ENCODE assay signal across 8 cellular contexts in genomic region chr1:1614954-1615255, GRCh38. TPM values are rescaled to one million over a fixed set of nuclear protein-coding genes. Genes with fewer than 3 reads are reported as not detected.
DNase-seq lines count a peak whose midpoint lies in the region; ATAC-seq, FAIRE-seq and TF ChIP-seq lines count a peak whose summit lies in the region.

No MANE protein-coding gene starts in this region.

- TF ChIP-seq CTCF in Calu3 (IDR thresholded peaks at IDR 0.05; ENCODE audit: unreplicated experiment): no peak
- TF ChIP-seq CTCF in RWPE2 (IDR thresholded peaks at IDR 0.05; ENCODE audit: poor library complexity, severe bottlenecking): no peak
- TF ChIP-seq CTCF in esophagus muscularis mucosa (IDR thresholded peaks at IDR 0.05): no peak

- ATAC-seq in RWPE2 (ENCODE audit: low read depth) (no peak), HG03039 (IDR thresholded peaks at IDR 0.05; ENCODE audit: unreplicated experiment) (no peak)

- peak overlapping the region; percentile 87 for H3K4me3 Mint-ChIP-seq in Calu3 (ENCODE audit: low read depth, unreplicated experiment)

- H2BK12ac ChIP-seq in trophoblast cell (ENCODE audit: low read length): no peak overlapping the region

- no peak for TF ChIP-seq POLR2A in esophagus muscularis mucosa (IDR thresholded peaks at IDR 0.05; ENCODE audit: low read depth)

- H3K79me1 ChIP-seq in trophoblast cell (ENCODE audit: low read length): peaks cover 8% of the 10 kb centered on the region

- no peak overlapping the region for H3K14ac ChIP-seq in trophoblast cell (ENCODE audit: low read length)

- TF ChIP-seq EP300 in esophagus muscularis mucosa (IDR thresholded peaks at IDR 0.05): no peak

- H3K79me2 ChIP-seq in trophoblast cell (ENCODE audit: control insufficient read depth, insufficient read depth, low read length, poor library complexity): peaks cover 5% of the 10 kb centered on the region

- H3K27me3 ChIP-seq in RWPE2 (ENCODE audit: insufficient read depth, poor library complexity, severe bottlenecking) (no peaks in the 10 kb centered on the region), esophagus muscularis mucosa (no peaks in the 10 kb centered on the region), trophoblast cell (ENCODE audit: insufficient read depth, low read length) (no peaks in the 10 kb centered on the region)

- H4K8ac ChIP-seq in trophoblast cell (ENCODE audit: low read depth, low read length): no peak overlapping the region

- no peak overlapping the region for H4K12ac ChIP-seq in trophoblast cell (ENCODE audit: low read depth, low read length)

- peak overlapping the region; percentile 83 for H3K4me3 ChIP-seq in RWPE2 (ENCODE audit: severe bottlenecking)
- H3K4me3 ChIP-seq in esophagus muscularis mucosa: peak overlapping the region; percentile 86 to 99 (median 94)
- H3K4me3 ChIP-seq in trophoblast cell (ENCODE audit: low read depth, low read length): peak overlapping the region; percentile 98

- H3K9ac ChIP-seq in trophoblast cell (ENCODE audit: low read length): peak overlapping the region; percentile 56

- peak overlapping the region; percentile 83 for H3K27ac ChIP-seq in RWPE2 (ENCODE audit: poor library complexity, severe bottlenecking)
- peak overlapping the region; percentile 99 to 100 (median 100) for H3K27ac ChIP-seq in esophagus muscularis mucosa (replicated peaks in 1 of 4)
- peak overlapping the region; percentile 52 for H3K27ac ChIP-seq in trophoblast cell (ENCODE audit: low read depth, low read length)

- H3K27me3 Mint-ChIP-seq in Calu3 (ENCODE audit: unreplicated experiment): peaks cover 13% of the 10 kb centered on the region

- CTCF ChIA-PET in Calu3 (lab: Charles Lee): no interaction called here

- no peak overlapping the region for H2AK5ac ChIP-seq in trophoblast cell (ENCODE audit: low read length)

- H2AFZ ChIP-seq in trophoblast cell (ENCODE audit: insufficient read depth, low read length, poor library complexity): no peak overlapping the region

- H3K4me1 Mint-ChIP-seq in Calu3 (ENCODE audit: low read depth, unreplicated experiment): peaks cover 16% of the 10 kb centered on the region

- peak overlapping the region; percentile 22 for H4K91ac ChIP-seq in trophoblast cell (ENCODE audit: low read depth, low read length)

- H2BK120ac ChIP-seq in trophoblast cell (ENCODE audit: insufficient read depth, low read length, poor library complexity): no peak overlapping the region

- H3K9me3 ChIP-seq in RWPE2 (ENCODE audit: severe bottlenecking) (no peaks in the 10 kb centered on the region), esophagus muscularis mucosa (no peaks in the 10 kb centered on the region), trophoblast cell (ENCODE audit: insufficient read depth, low read depth, low read length) (no peaks in the 10 kb centered on the region)

- H3K4ac ChIP-seq in trophoblast cell (ENCODE audit: low read depth, low read length): no peak overlapping the region

- peak overlapping the region; percentile 96 for H3K4me2 ChIP-seq in trophoblast cell (ENCODE audit: low read length)

- H3K27ac Mint-ChIP-seq in Calu3 (ENCODE audit: unreplicated experiment): peak overlapping the region; percentile 81

- H3K36me3 Mint-ChIP-seq in Calu3 (ENCODE audit: insufficient read depth, unreplicated experiment): peaks cover 27% of the 10 kb centered on the region

- under 1% methylated on average over 23 of the region's 23 CpGs for WGBS in esophagus muscularis mucosa
- no CpG with 5 or more reads among the region's 23 CpGs for WGBS in trophoblast cell (ENCODE audit: extremely low coverage, insufficient coverage, insufficient read length)

- FAIRE-seq in urothelium cell line (lab: Jason Lieb, UNC): no peak

- H3K23ac ChIP-seq in trophoblast cell (ENCODE audit: low read length): no peak overlapping the region

- no peaks in the 10 kb centered on the region for H3K9me3 Mint-ChIP-seq in Calu3 (ENCODE audit: low read depth, unreplicated experiment)

- H3K4me1 ChIP-seq in RWPE2 (ENCODE audit: insufficient read depth, poor library complexity, severe bottlenecking) (no peaks in the 10 kb centered on the region), esophagus muscularis mucosa (peaks cover 24 to 44% (median 42%) of the 10 kb centered on the region in 4 donors), trophoblast cell (ENCODE audit: control insufficient read depth in 1 of 2, insufficient read depth in 2 of 2, low read length in 2 of 2) (peaks cover 10 to 15% of the 10 kb centered on the region in 2 experiments)

- intact Hi-C loops in Calu3 (cut with micrococcal nuclease; ENCODE audit: unreplicated experiment) (no loop called here), esophagus muscularis mucosa (cut with DNase I) (loop anchor here (2.0 kb wide), 1 partner anchor 40 kb away; the partner anchor contains the start of gene SSU72)

- DNase-seq in Calu3 (no peak), RWPE2 (ENCODE audit: low spot score) (no peak), esophagus muscularis mucosa (ENCODE audit: extremely low spot score) (no peak), trophoblast cell (no peak), NCI-H1048 (lab: John Stamatoyannopoulos, UW) (no peak), urothelium cell line (ENCODE audit: low spot score) (no peak), GOT3 (lab: John Stamatoyannopoulos, UW) (no peak)

- no peaks in the 10 kb centered on the region for H3K36me3 ChIP-seq in RWPE2 (ENCODE audit: low read depth)
- H3K36me3 ChIP-seq in esophagus muscularis mucosa: peaks cover 4 to 23% (median 13%) of the 10 kb centered on the region in 4 donors
- peaks cover 13 to 15% of the 10 kb centered on the region in 2 experiments for H3K36me3 ChIP-seq in trophoblast cell (ENCODE audit: control insufficient read depth in 1 of 2, insufficient read depth in 2 of 2, low read length in 2 of 2)

- H2BK5ac ChIP-seq in trophoblast cell (ENCODE audit: low read depth, low read length, poor library complexity): peak overlapping the region; percentile 11

- H3K18ac ChIP-seq in trophoblast cell (ENCODE audit: low read length): no peak overlapping the region

- BruUV-seq in Calu3 (replicated peaks; lab: Mats Ljungman, UMichigan): no TSS peak

RNA-seq across cellular contexts. Expression of gene MIB2, which starts 0.4 kb away (rescaled TPM):
- total RNA-seq in Calu3 (2022) (50.0 and 50.3 TPM in 2 replicates), esophagus muscularis mucosa (10 to 100 TPM; 33.6 to 99.9 (median 74.6) TPM)
- polyA plus RNA-seq in trophoblast cell (2013): 76.4 and 79.3 TPM in 2 replicates

RNA-seq across cellular contexts. Expression of gene FNDC10, which starts 15.0 kb away (rescaled TPM):
- total RNA-seq in Calu3 (2022) (3.5 and 4.7 TPM in 2 replicates), esophagus muscularis mucosa (1 to 10 TPM in 1 of 4 donors, under 1 TPM in 2, not detected in 1; 0.50 to 1.9 (median 0.84) TPM)
- polyA plus RNA-seq in trophoblast cell (2013): 3.3 and 3.4 TPM in 2 replicates

RNA-seq across cellular contexts. Expression of gene MMP23B, which starts 17.1 kb away (rescaled TPM):
- total RNA-seq in Calu3 (2022) (1.6 and 1.9 TPM in 2 replicates), esophagus muscularis mucosa (10 to 100 TPM in 3 of 4 donors, 1 to 10 TPM in 1; 3.2 to 19.5 (median 14.0) TPM)
- polyA plus RNA-seq in trophoblast cell (2013): 26.6 and 30.7 TPM in 2 replicates

RNA-seq across cellular contexts. Expression of gene SSU72, which starts 40.2 kb away (rescaled TPM):
- total RNA-seq in Calu3 (2022) (105 and 117 TPM in 2 replicates), esophagus muscularis mucosa (100 to 1,000 TPM in 2 of 4 donors, 10 to 100 TPM in 2; 78.7 to 134 (median 112) TPM)
- 206 and 207 TPM in 2 replicates for polyA plus RNA-seq in trophoblast cell (2013)

RNA-seq across cellular contexts. Expression of gene CDK11B, which starts 43.9 kb away (rescaled TPM):
- 24.2 and 24.9 TPM in 2 replicates for total RNA-seq in Calu3 (2022)
- total RNA-seq in esophagus muscularis mucosa: 10 to 100 TPM; 27.2 to 68.9 (median 33.0) TPM
- polyA plus RNA-seq in trophoblast cell (2013): 41.3 and 43.5 TPM in 2 replicates
